17 cellular contexts compared by ENCODE assay signal in genomic region chr21:20272791-20273362, GRCh38.
"Had no signal": no experiment of that assay in that cellular context is flagged by ENCODE, and none has a peak within 500 bp of the region (broad histone marks: within the 10 kb centered on the region; RNA-seq: fewer than 3 reads in every experiment).

No MANE protein-coding gene starts in this region.

- H3K4me3 ChIP-seq: coronary artery, gastrocnemius medialis, lower lobe of right lung, mucosa of descending colon, psoas muscle, spleen, transverse colon had no signal

- ATAC-seq: activated CD4-positive, alpha-beta T cell treated with anti-CD3 and anti-CD28 coated beads for 36 hours; gastrocnemius medialis; lower lobe of right lung; mucosa of descending colon; natural killer cell treated with Interleukin-12 subunit alpha and Interleukin-12 subunit beta and Interleukin-15 and Interleukin-18, amount 100 ng/mL, for 72 hours; psoas muscle; sciatic nerve had no signal

- DNase-seq: activated CD4-positive, alpha-beta T cell treated with anti-CD3 and anti-CD28 coated beads for 36 hours; activated naive CD4-positive, alpha-beta T cell treated with anti-CD3 and anti-CD28 coated beads for 36 hours; effector CD4-positive, alpha-beta T cell; gastrocnemius medialis; lower lobe of right lung; mucosa of descending colon; psoas muscle; spleen; stimulated activated CD4-positive, alpha-beta T cell treated with anti-CD3 and anti-CD28 coated beads, Interleukin-1b, Interleukin-23, amount 100 ng/mL, for 48 hours; stimulated activated naive CD4-positive, alpha-beta T cell; substantia nigra; T-helper 9 cell; transverse colon had no signal

- H3K27me3 ChIP-seq: gastrocnemius medialis, spleen, transverse colon had no signal

- H3K36me3 ChIP-seq: gastrocnemius medialis, lower lobe of right lung, spleen, transverse colon had no signal

- H3K27ac ChIP-seq: coronary artery, gastrocnemius medialis, lower lobe of right lung, psoas muscle, spleen, transverse colon, VCaP had no signal

- H3K4me1 ChIP-seq: gastrocnemius medialis, lower lobe of right lung, psoas muscle, spleen had no signal

- H3K9me3 ChIP-seq: gastrocnemius medialis, lower lobe of right lung, mucosa of descending colon, psoas muscle, transverse colon had no signal
